In the genomic region with DNA sequence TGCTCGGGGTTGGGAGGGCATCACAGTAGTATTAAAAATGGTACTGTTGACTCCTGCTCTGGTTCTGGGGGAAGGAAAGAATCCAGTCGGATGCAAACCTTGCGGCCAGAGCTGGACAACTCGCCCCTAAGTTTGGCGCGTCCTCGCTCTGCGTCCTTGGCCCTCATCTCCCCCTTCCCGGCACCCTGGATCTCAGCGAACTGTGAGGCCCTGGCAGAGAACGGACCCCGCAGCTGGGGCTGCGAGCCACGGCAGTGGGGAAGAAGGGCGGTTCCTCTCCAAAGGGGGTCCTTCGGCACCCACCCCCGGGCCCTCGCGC, we compare ENCODE assay signal across 7 cellular contexts. TPM values are rescaled to one million over a fixed set of nuclear protein-coding genes. Genes with fewer than 3 reads are reported as not detected.
DNase-seq lines count a peak whose midpoint lies in the region; ATAC-seq and TF ChIP-seq lines count a peak whose summit lies in the region.

No MANE protein-coding gene starts in this region.

- peak overlapping the region; percentile 76 for H2AFZ ChIP-seq in hepatocyte

- POLR2A ChIA-PET in activated CD4-positive, alpha-beta memory T cell treated with anti-CD3 and anti-CD28 coated beads for 36 hours (lab: Charles Lee) = interaction anchor here (1.5 to 3.6 kb wide), 3 partner anchors 12 to 35 kb away, joined by 4 to 22 read pairs (median 17); no protein-coding TSS in a partner anchor
- POLR2A ChIA-PET in HEK293T (lab: Yijun Ruan, JAX) = interaction anchor here (0.6 to 1.9 kb wide), 4 partner anchors 8 to 114 kb away, joined by 3 to 8 read pairs (median 4); a partner anchor contains a TSS

- no peak for ATAC-seq in stimulated activated naive B cell treated with anti-CD40 and anti-IgM and Interleukin-4, amounts not matched to agents 10 μg/mL and 1 μg/mL and 100 μg/mL, for 72 hours (replicated peaks)

- no peaks in the 10 kb centered on the region for H3K9me2 ChIP-seq in hepatocyte (replicated peaks; ENCODE audit: insufficient read depth)

- H3K4me3 Mint-ChIP-seq in HFFc6 = peak overlapping the region; percentile 78
- H3K4me3 Mint-ChIP-seq in activated CD4-positive, alpha-beta memory T cell treated with anti-CD3 and anti-CD28 coated beads for 36 hours = peak overlapping the region; percentile 76
- peak overlapping the region; percentile 83 to 88 for H3K4me3 Mint-ChIP-seq in stimulated activated naive B cell treated with anti-CD40 and anti-IgM and Interleukin-4, amounts not matched to agents 10 μg/mL and 1 μg/mL and 100 μg/mL, for 72 hours

- H3K27me3 ChIP-seq in hepatocyte = peaks cover 7% of the 10 kb centered on the region

- no peaks in the 10 kb centered on the region for H4K20me1 ChIP-seq in hepatocyte (ENCODE audit: insufficient read depth, poor library complexity, severe bottlenecking)

- 46% methylated on average over 13 of the region's 19 CpGs for WGBS in hepatocyte (ENCODE audit: low lambda C conversion rate, missing lambda C conversion rate)

- H3K27me3 Mint-ChIP-seq in HFFc6 (ENCODE audit: insufficient read depth) = no peaks in the 10 kb centered on the region
- H3K27me3 Mint-ChIP-seq in activated CD4-positive, alpha-beta memory T cell treated with anti-CD3 and anti-CD28 coated beads for 36 hours = no peaks in the 10 kb centered on the region
- H3K27me3 Mint-ChIP-seq in stimulated activated naive B cell treated with anti-CD40 and anti-IgM and Interleukin-4, amounts not matched to agents 10 μg/mL and 1 μg/mL and 100 μg/mL, for 72 hours = no peaks in the 10 kb centered on the region

- DNase-seq in HFFc6 = no peak
- DNase-seq in activated CD4-positive, alpha-beta memory T cell treated with anti-CD3 and anti-CD28 coated beads for 36 hours = no peak
- DNase-seq in hepatocyte (ENCODE audit: low spot score) = no peak
- no peak for DNase-seq in stimulated activated naive B cell treated with anti-CD40 and anti-IgM and Interleukin-4, amounts not matched to agents 10 μg/mL and 1 μg/mL and 100 μg/mL, for 72 hours
- no peak for DNase-seq in COR-L47 (lab: John Stamatoyannopoulos, UW)
- DNase-seq in NCI-H510A treated with DMSO at 0.1 percent for 48 hours (lab: John Stamatoyannopoulos, UW) = no peak
- no peak for DNase-seq in HEK293T (ENCODE audit: extremely low spot score)

- peak overlapping the region; percentile 49 for H3K4me3 ChIP-seq in hepatocyte

- H3K36me3 ChIP-seq in hepatocyte (replicated peaks; ENCODE audit: insufficient read depth, low read depth) = no peaks in the 10 kb centered on the region

- no peak overlapping the region for H3K27ac Mint-ChIP-seq in HFFc6
- peak overlapping the region; percentile 72 for H3K27ac Mint-ChIP-seq in activated CD4-positive, alpha-beta memory T cell treated with anti-CD3 and anti-CD28 coated beads for 36 hours
- no peak overlapping the region for H3K27ac Mint-ChIP-seq in stimulated activated naive B cell treated with anti-CD40 and anti-IgM and Interleukin-4, amounts not matched to agents 10 μg/mL and 1 μg/mL and 100 μg/mL, for 72 hours

- no peak overlapping the region for H3K27ac ChIP-seq in hepatocyte

- no peak for TF ChIP-seq CTCF in HFFc6 (IDR thresholded peaks at IDR 0.05)
- no peak for TF ChIP-seq CTCF in hepatocyte (IDR thresholded peaks at IDR 0.05; ENCODE audit: poor library complexity)

- intact Hi-C loops in activated CD4-positive, alpha-beta memory T cell treated with anti-CD3 and anti-CD28 coated beads for 36 hours (cut with micrococcal nuclease) = loop anchor here (5.0 kb wide), 1 partner anchor 101 kb away; no protein-coding TSS in a partner anchor

- CTCF ChIA-PET in activated CD4-positive, alpha-beta memory T cell treated with anti-CD3 and anti-CD28 coated beads for 36 hours (lab: Charles Lee) = interaction anchor here (0.6 to 2.0 kb wide), 4 partner anchors 12 to 81 kb away, joined by 3 to 5 read pairs (median 4); no protein-coding TSS in a partner anchor
- CTCF ChIA-PET in HEK293T (lab: Yijun Ruan, JAX) = interaction anchor here (0.9 to 1.3 kb wide), 4 partner anchors 14 to 189 kb away, joined by 3 to 5 read pairs (median 4); no protein-coding TSS in a partner anchor

- H3K36me3 Mint-ChIP-seq in HFFc6 (ENCODE audit: low read depth) = no peaks in the 10 kb centered on the region
- peaks cover 4% of the 10 kb centered on the region for H3K36me3 Mint-ChIP-seq in activated CD4-positive, alpha-beta memory T cell treated with anti-CD3 and anti-CD28 coated beads for 36 hours
- no peaks in the 10 kb centered on the region for H3K36me3 Mint-ChIP-seq in stimulated activated naive B cell treated with anti-CD40 and anti-IgM and Interleukin-4, amounts not matched to agents 10 μg/mL and 1 μg/mL and 100 μg/mL, for 72 hours

- H3K4me1 Mint-ChIP-seq in HFFc6 (ENCODE audit: low read depth) = peaks cover 27% of the 10 kb centered on the region
- H3K4me1 Mint-ChIP-seq in activated CD4-positive, alpha-beta memory T cell treated with anti-CD3 and anti-CD28 coated beads for 36 hours (ENCODE audit: low read depth) = peaks cover 52% of the 10 kb centered on the region
- peaks cover 7 to 29% of the 10 kb centered on the region in 2 donors for H3K4me1 Mint-ChIP-seq in stimulated activated naive B cell treated with anti-CD40 and anti-IgM and Interleukin-4, amounts not matched to agents 10 μg/mL and 1 μg/mL and 100 μg/mL, for 72 hours

- no peaks in the 10 kb centered on the region for H3K9me3 Mint-ChIP-seq in HFFc6
- no peaks in the 10 kb centered on the region for H3K9me3 Mint-ChIP-seq in activated CD4-positive, alpha-beta memory T cell treated with anti-CD3 and anti-CD28 coated beads for 36 hours
- no peaks in the 10 kb centered on the region for H3K9me3 Mint-ChIP-seq in stimulated activated naive B cell treated with anti-CD40 and anti-IgM and Interleukin-4, amounts not matched to agents 10 μg/mL and 1 μg/mL and 100 μg/mL, for 72 hours

- H3K4me1 ChIP-seq in hepatocyte (ENCODE audit: insufficient read depth) = no peaks in the 10 kb centered on the region

- no peaks in the 10 kb centered on the region for H3K79me2 ChIP-seq in hepatocyte

- peak overlapping the region; percentile 85 for H3K4me2 ChIP-seq in hepatocyte

- H3K9me3 ChIP-seq in hepatocyte (ENCODE audit: low read depth) = no peaks in the 10 kb centered on the region

TF ChIP-seq in HEK293T, 16 proteins besides CTCF, POLR2A, EP300 and RAD21:
- TF ChIP-seq CTBP1 (IDR thresholded peaks at IDR 0.05; ENCODE audit: borderline replicate concordance) (no peak), BHLHE40 (IDR thresholded peaks at IDR 0.05; ENCODE audit: borderline replicate concordance) (no peak)

RNA-seq across cellular contexts. Expression of a gene that starts 14.0 kb away (rescaled TPM):
- total RNA-seq in HFFc6 (2021; fragmentation: NEBNext Ultra II Directional; extraction: Animal tissue kit (Norgen Biotek cat#: 25700)) = 1 to 10 TPM; 2.5 to 5.4 (median 4.9) TPM
- 10 to 100 TPM; 52.7 to 54.1 TPM for total RNA-seq in activated CD4-positive, alpha-beta memory T cell treated with anti-CD3 and anti-CD28 coated beads for 36 hours
- total RNA-seq in hepatocyte = 2.2 and 3.7 TPM in 2 replicates
- polyA plus RNA-seq in hepatocyte = 2.0 and 3.5 TPM in 2 replicates

Comparison
In these comparisons a context has a peak if more than half of its experiments do, and no peak if none do; other contexts are left out.
1. RNA of a gene that starts 14.0 kb away (total RNA-seq): 52.7 to 54.1 TPM in activated CD4-positive, alpha-beta memory T cell treated with anti-CD3 and anti-CD28 coated beads for 36 hours; 2.5 to 5.4 TPM in HFFc6 and 2.2 to 3.7 TPM in hepatocyte; every median in the first group is over 4 times any median in the second.
2. Peak in every context shown above with its lines, with median percentiles within 50 percentile points of each other: H3K4me3 Mint-ChIP-seq.